22 cellular contexts compared by ENCODE assay signal in the genomic region with DNA sequence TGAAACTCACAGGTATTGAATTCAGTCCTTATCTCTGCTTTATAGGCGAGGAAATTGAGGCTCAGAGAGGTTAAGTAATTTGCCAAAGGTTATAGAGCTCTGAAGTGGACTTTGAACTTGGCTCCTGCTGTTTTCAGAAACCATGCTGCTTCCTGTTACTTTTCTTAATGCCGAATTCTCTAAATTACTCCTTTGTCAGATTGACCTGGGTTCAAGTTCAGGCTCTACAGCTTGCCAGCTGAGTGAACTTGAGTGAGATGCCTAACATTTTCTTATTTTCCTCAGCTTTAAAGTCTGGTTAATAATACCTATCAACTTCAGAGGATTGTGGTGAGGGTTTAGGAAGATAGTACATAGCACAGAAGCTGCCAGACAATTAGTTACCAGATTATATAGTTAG. TPM values are rescaled to one million over a fixed set of nuclear protein-coding genes. Genes with fewer than 3 reads are reported as not detected.
A peak's percentile ranks its signal among the peaks of the same experiment; 100 is the strongest.
DNase-seq lines count a peak whose midpoint lies in the region; ATAC-seq, FAIRE-seq and TF ChIP-seq lines count a peak whose summit lies in the region.
"Had no signal": no experiment of that assay in that cellular context is flagged by ENCODE, and none has a peak within 500 bp of the region (broad histone marks: within the 10 kb centered on the region; RNA-seq: fewer than 3 reads in every experiment).

No MANE protein-coding gene starts in this region.

- H2BK12ac ChIP-seq in H9 (ENCODE audit: insufficient read length, low read depth, low read length): no peak overlapping the region

- peaks cover 82% of the 10 kb centered on the region for H3K79me2 ChIP-seq in SK-N-SH (ENCODE audit: insufficient read depth)
- peaks cover 81% of the 10 kb centered on the region for H3K79me2 ChIP-seq in astrocyte (ENCODE audit: insufficient read depth, low read length)
- no peaks in the 10 kb centered on the region; the same call in 1 of the 2 replicates for H3K79me2 ChIP-seq in H9 (ENCODE audit: insufficient read depth, low read length)

- H3K9me2 ChIP-seq in SK-N-SH: no peaks in the 10 kb centered on the region

- peaks cover 3% of the 10 kb centered on the region for H3K36me3 Mint-ChIP-seq in astrocyte (ENCODE audit: low read depth, unreplicated experiment)
- peaks cover 0 to 6% (median 2%) of the 10 kb centered on the region in 3 experiments; a peak in 4 of 7 replicates for H3K36me3 Mint-ChIP-seq in H9 (ENCODE audit: insufficient read depth in 1 of 3, low read depth in 3 of 3)

- POLR2A ChIA-PET in SK-N-SH (lab: Yijun Ruan, JAX): interaction anchor here (1.9 kb wide), 1 partner anchor 25 kb away, joined by 9 read pairs; no protein-coding TSS in a partner anchor

- no peaks in the 10 kb centered on the region for H3K9me3 ChIP-seq in SK-N-SH
- no peaks in the 10 kb centered on the region for H3K9me3 ChIP-seq in astrocyte (ENCODE audit: insufficient read depth, low read depth, low read length)
- H3K9me3 ChIP-seq in mucosa of rectum (ENCODE audit: control insufficient read depth in 2 of 2, low read length in 2 of 2): no peaks in the 10 kb centered on the region
- no peaks in the 10 kb centered on the region for H3K9me3 ChIP-seq in tibial artery
- no peaks in the 10 kb centered on the region for H3K9me3 ChIP-seq in H9 (ENCODE audit: control insufficient read depth, low read depth, low read length)

- no peak overlapping the region for H4K91ac ChIP-seq in H9 (ENCODE audit: insufficient read length, low read depth, low read length)

- H3K4me3 Mint-ChIP-seq in astrocyte (ENCODE audit: unreplicated experiment): peak overlapping the region; percentile 62
- H3K4me3 Mint-ChIP-seq in H9: peak overlapping the region in 1 of 2 experiments; percentile 31; a peak in 1 of 5 replicates
- H3K4me3 Mint-ChIP-seq: activated naive CD4-positive, alpha-beta T cell treated with anti-CD3 and anti-CD28 coated beads for 36 hours; effector memory CD8-positive, alpha-beta T cell; T-helper 17 cell had no signal

- H2BK5ac ChIP-seq in H9 (ENCODE audit: insufficient read length, low read length): no peak overlapping the region

- H3K23ac ChIP-seq in H9 (ENCODE audit: insufficient read length, low read depth, low read length): no peak overlapping the region

- no peak overlapping the region for H3K27ac ChIP-seq in SK-N-SH (ENCODE audit: low read depth in 2 of 2, low read length in 1 of 2)
- no peak overlapping the region for H3K27ac ChIP-seq in astrocyte (ENCODE audit: low read depth, low read length)
- H3K27ac ChIP-seq in mucosa of rectum (ENCODE audit: low read depth in 2 of 2, low read length in 2 of 2): peak overlapping the region; percentile 91 to 92
- H3K27ac ChIP-seq in tibial artery: peak overlapping the region; percentile 77 to 91
- H3K27ac ChIP-seq in H9 (ENCODE audit: insufficient read length, low read depth, low read length): no peak overlapping the region

- H2AFZ ChIP-seq in SK-N-SH (ENCODE audit: low read depth): no peak overlapping the region
- H2AFZ ChIP-seq in astrocyte (ENCODE audit: low read depth, low read length): no peak overlapping the region
- no peak overlapping the region for H2AFZ ChIP-seq in H9 (ENCODE audit: low read length)

- H4K20me1 ChIP-seq in SK-N-SH (ENCODE audit: insufficient read depth): peaks cover 67% of the 10 kb centered on the region
- peaks cover 66% of the 10 kb centered on the region for H4K20me1 ChIP-seq in astrocyte (ENCODE audit: insufficient read depth, low read length)
- no peaks in the 10 kb centered on the region for H4K20me1 ChIP-seq in H9 (ENCODE audit: control insufficient read depth, insufficient read depth, insufficient read length)

- H3F3A ChIP-seq in SK-N-SH (replicated peaks; ENCODE audit: insufficient read depth): peaks cover 21% of the 10 kb centered on the region

- H3K36me3 ChIP-seq in SK-N-SH (replicated peaks in 1 of 2; ENCODE audit: control insufficient read depth in 1 of 2, insufficient read depth in 2 of 2, low read length in 1 of 2) (peaks cover 8 to 17% of the 10 kb centered on the region in 2 experiments), astrocyte (ENCODE audit: insufficient read depth, low read length) (peaks cover 4% of the 10 kb centered on the region), mucosa of rectum (ENCODE audit: control insufficient read depth in 2 of 2, insufficient read depth in 2 of 2, low read length in 2 of 2) (no peaks in the 10 kb centered on the region), tibial artery (no peaks in the 10 kb centered on the region)

- no peak overlapping the region for H3K14ac ChIP-seq in H9 (ENCODE audit: insufficient read depth, low read length)

- H3K4me1 ChIP-seq in SK-N-SH (ENCODE audit: control insufficient read depth in 1 of 2, insufficient read depth in 2 of 2, low read depth in 1 of 2, low read length in 1 of 2) (peaks cover 29 to 34% of the 10 kb centered on the region in 2 experiments), astrocyte (ENCODE audit: insufficient read depth, low read length) (peaks cover 22% of the 10 kb centered on the region), mucosa of rectum (ENCODE audit: control insufficient read depth in 2 of 2, insufficient read depth in 2 of 2, low read length in 2 of 2) (peaks cover 53 to 64% of the 10 kb centered on the region in 2 donors), tibial artery (peaks cover 0 to 75% (median 39%) of the 10 kb centered on the region in 4 donors), H9 (ENCODE audit: insufficient read depth, low read length) (no peaks in the 10 kb centered on the region)

- H3K4me2 ChIP-seq in SK-N-SH (peak overlapping the region; percentile 75), astrocyte (ENCODE audit: low read length) (peak overlapping the region; percentile 21), H9 (ENCODE audit: insufficient read depth, insufficient read length, low read length) (no peak overlapping the region)

- no peak for FAIRE-seq in astrocyte (lab: Jason Lieb, UNC)
- FAIRE-seq: GM19239, K562 had no signal

- ATAC-seq in SK-N-SH treated with all-trans-retinoic acid at 6 μM for 48 hours: no peak
- ATAC-seq: effector memory CD8-positive, alpha-beta T cell; K562; T-helper 17 cell had no signal

- H3T11ph ChIP-seq in H9 (ENCODE audit: low read length): no peak overlapping the region

- H2BK15ac ChIP-seq in H9 (ENCODE audit: low read depth, low read length): no peak overlapping the region

- H2BK20ac ChIP-seq in H9 (ENCODE audit: low read depth, low read length, poor library complexity, severe bottlenecking): no peak overlapping the region

- no peak overlapping the region for H4K5ac ChIP-seq in H9 (ENCODE audit: insufficient read length, low read depth, low read length)

- H2BK120ac ChIP-seq in H9 (ENCODE audit: low read depth, low read length, poor library complexity, severe bottlenecking): no peak overlapping the region

- H3K9me3 Mint-ChIP-seq in astrocyte (ENCODE audit: unreplicated experiment): no peaks in the 10 kb centered on the region
- no peaks in the 10 kb centered on the region for H3K9me3 Mint-ChIP-seq in H9
- H3K9me3 Mint-ChIP-seq: activated naive CD4-positive, alpha-beta T cell treated with anti-CD3 and anti-CD28 coated beads for 36 hours; effector memory CD8-positive, alpha-beta T cell had no signal

- TF ChIP-seq EP300 in SK-N-SH (IDR thresholded peaks at IDR 0.05; ENCODE audit: borderline replicate concordance in 1 of 2, low read depth in 1 of 2, low read length in 1 of 2): no peak

- no peak overlapping the region for H4K8ac ChIP-seq in H9 (replicated peaks; ENCODE audit: insufficient read length, low read depth, low read length)

- H3K9ac ChIP-seq in SK-N-SH (0 out of 2 replicates have a peak overlapping the region, but pooled peaks have one; percentile 11), astrocyte (ENCODE audit: low read length) (peak overlapping the region; percentile 8), mucosa of rectum (ENCODE audit: low read depth in 1 of 2, low read length in 2 of 2) (no peak overlapping the region), H9 (ENCODE audit: extremely low read depth, insufficient read length, low read length) (no peak overlapping the region)

- H3K4me3 ChIP-seq in SK-N-SH (ENCODE audit: low read depth in 2 of 2, low read length in 1 of 2): peak overlapping the region in 1 of 2 experiments; percentile 63; a peak in 1 of 4 replicates
- no peak overlapping the region for H3K4me3 ChIP-seq in astrocyte (ENCODE audit: insufficient read depth, low read depth, low read length)
- peak overlapping the region in 1 of 2 donors; percentile 43 for H3K4me3 ChIP-seq in mucosa of rectum (ENCODE audit: low read length in 2 of 2)
- no peak overlapping the region for H3K4me3 ChIP-seq in tibial artery
- H3K4me3 ChIP-seq: K562 had no signal

- H3K4me1 Mint-ChIP-seq in astrocyte (ENCODE audit: low read depth, unreplicated experiment): peaks cover 31% of the 10 kb centered on the region
- peaks cover 29 to 38% of the 10 kb centered on the region in 2 experiments for H3K4me1 Mint-ChIP-seq in H9

- no peak for TF ChIP-seq RAD21 in SK-N-SH (IDR thresholded peaks at IDR 0.05; ENCODE audit: low read length)

- intact Hi-C loops in tibial artery (cut with DNase I; ENCODE audit: low total_unique reads): no loop called here

- CTCF ChIA-PET in SK-N-SH (lab: Yijun Ruan, JAX): interaction anchor here (1.1 to 7.4 kb wide), 4 partner anchors 15 to 124 kb away, joined by 3 to 93 read pairs (median 34); no protein-coding TSS in a partner anchor

- no peaks in the 10 kb centered on the region for H3K79me1 ChIP-seq in H9 (ENCODE audit: insufficient read depth, low read depth, low read length, poor library complexity, severe bottlenecking)

- TF ChIP-seq CTCF in SK-N-SH (IDR thresholded peaks at IDR 0.05) (no peak), astrocyte (IDR thresholded peaks at IDR 0.05; ENCODE audit: insufficient read depth, low read depth, low read length) (no peak), tibial artery (IDR thresholded peaks at IDR 0.05) (no peak), H9 (conservative IDR thresholded peaks at IDR 0.05) (no peak)

- H3K27me3 ChIP-seq in SK-N-SH (ENCODE audit: insufficient read depth): no peaks in the 10 kb centered on the region
- H3K27me3 ChIP-seq in astrocyte (ENCODE audit: insufficient read depth, low read length): no peaks in the 10 kb centered on the region
- peaks cover 0 to 3% of the 10 kb centered on the region in 2 donors for H3K27me3 ChIP-seq in mucosa of rectum (ENCODE audit: control insufficient read depth in 2 of 2, insufficient read depth in 2 of 2, low read length in 2 of 2)
- no peaks in the 10 kb centered on the region for H3K27me3 ChIP-seq in tibial artery
- no peaks in the 10 kb centered on the region for H3K27me3 ChIP-seq in H9 (ENCODE audit: insufficient read depth, low read length)

- H3K4ac ChIP-seq in H9 (ENCODE audit: low read depth, low read length): no peak overlapping the region

- no peak overlapping the region for H2AK5ac ChIP-seq in H9 (ENCODE audit: insufficient read length, low read length)

- H3K56ac ChIP-seq in H9 (ENCODE audit: insufficient read length, low read depth, low read length): no peak overlapping the region

- 76% methylated on average over 2 of the region's 2 CpGs for WGBS in SK-N-SH (ENCODE audit: low lambda C conversion rate)
- WGBS in H9 (ENCODE audit: extremely low coverage, insufficient read length, low lambda C conversion rate): no CpG with 5 or more reads among the region's 2 CpGs

- no peaks in the 10 kb centered on the region for H3K27me3 Mint-ChIP-seq in astrocyte (ENCODE audit: low read depth, unreplicated experiment)
- peaks cover 45% of the 10 kb centered on the region for H3K27me3 Mint-ChIP-seq in H9 (ENCODE audit: low read depth)

- H3K18ac ChIP-seq in H9 (ENCODE audit: insufficient read length, low read depth, low read length): no peak overlapping the region

- peaks cover 9% of the 10 kb centered on the region for H3K23me2 ChIP-seq in H9 (ENCODE audit: insufficient read length, low read depth, low read length, poor library complexity, severe bottlenecking)

- DNase-seq in SK-N-SH (no peak), astrocyte (ENCODE audit: low read depth) (no peak), tibial artery (no peak), H9 (no peak), amniotic stem cell (lab: John Stamatoyannopoulos, UW) (no peak)
- DNase-seq in activated CD4-positive, alpha-beta T cell treated with anti-CD3 and anti-CD28 coated beads for 1 hour: no peak
- DNase-seq: 8988T; activated CD4-positive, CD25-positive, alpha-beta regulatory T cell treated with anti-CD3 and anti-CD28 coated beads, Interleukin-2, amount 50 U/mL, for 72 hours; activated naive CD4-positive, alpha-beta T cell treated with anti-CD3 and anti-CD28 coated beads for 36 hours; DMS79 treated with DMSO at 0.1 percent for 48 hours; effector memory CD8-positive, alpha-beta T cell; foreskin melanocyte; midbrain; NCI-H1105 treated with DMSO at 0.1 percent for 48 hours; NCI-H2171 treated with DMSO at 0.1 percent for 48 hours; posterior cingulate gyrus; stimulated activated CD4-positive, alpha-beta T cell treated with anti-CD3 and anti-CD28 coated beads, Interleukin-15, amount 100 ng/mL, for 24 hours; T-helper 17 cell had no signal

- H3K27ac Mint-ChIP-seq in astrocyte (ENCODE audit: unreplicated experiment) (peak overlapping the region; percentile 59), H9 (no peak overlapping the region)
- H3K27ac Mint-ChIP-seq: activated naive CD4-positive, alpha-beta T cell treated with anti-CD3 and anti-CD28 coated beads for 36 hours; effector memory CD8-positive, alpha-beta T cell; T-helper 17 cell had no signal

RNA-seq across cellular contexts. Expression of gene ASAP2, which starts 3.4 kb away (rescaled TPM):
- polyA plus RNA-seq in SK-N-SH (2012; rRNA removed): 37.9 and 41.4 TPM in 2 replicates
- polyA plus RNA-seq in SK-N-SH (2012; cell fraction: cytosol; rRNA removed): 46.4 and 46.7 TPM in 2 replicates
- polyA plus RNA-seq in SK-N-SH (2012; cell fraction: nucleus; rRNA removed): 60.7 and 79.4 TPM in 2 replicates
- total RNA-seq in astrocyte: 47.2 and 62.6 TPM in 2 replicates
- 11.0 and 12.6 TPM in 2 replicates for total RNA-seq in H9 (2021)

Comparison
In these comparisons a context has a peak if more than half of its experiments do, and no peak if none do; other contexts are left out.
1. H3K27ac ChIP-seq: peak in mucosa of rectum (2 of 2) and tibial artery (2 of 2); none in SK-N-SH (0 of 2), astrocyte (single experiment) and H9 (single experiment).
2. H3K9ac ChIP-seq: peak in SK-N-SH (single experiment) and astrocyte (single experiment); none in mucosa of rectum (0 of 2) and H9 (single experiment).